19 cellular contexts compared by ENCODE assay signal in the genomic region with DNA sequence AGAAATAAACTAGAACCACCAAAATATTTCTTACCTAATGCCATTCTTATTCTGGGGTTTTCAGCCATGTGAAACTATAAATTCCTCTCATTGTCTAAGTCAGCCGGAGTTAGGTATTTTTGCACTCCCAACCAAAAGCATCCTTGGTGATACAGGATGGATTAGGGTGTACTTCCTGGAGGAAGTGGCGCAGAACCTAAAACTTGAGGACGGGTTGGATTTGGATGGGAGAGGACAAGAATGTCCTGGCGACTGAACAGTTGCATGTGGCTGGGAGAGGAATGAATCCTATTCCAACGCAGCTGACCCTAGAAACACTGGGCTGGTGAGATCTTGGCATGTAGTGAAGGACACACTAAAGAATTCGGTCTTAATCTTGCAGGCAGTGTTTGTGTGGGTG. TPM values are rescaled to one million over a fixed set of nuclear protein-coding genes. Genes with fewer than 3 reads are reported as not detected.
A peak's percentile ranks its signal among the peaks of the same experiment; 100 is the strongest.
DNase-seq lines count a peak whose midpoint lies in the region; ATAC-seq and TF ChIP-seq lines count a peak whose summit lies in the region.
"Had no signal": no experiment of that assay in that cellular context is flagged by ENCODE, and none has a peak within 500 bp of the region (broad histone marks: within the 10 kb centered on the region; RNA-seq: fewer than 3 reads in every experiment).

No MANE protein-coding gene starts in this region.

- H3K4me1 ChIP-seq in heart left ventricle (peaks cover 0 to 52% (median 28%) of the 10 kb centered on the region in 12 donors), gastroesophageal sphincter (peaks cover 0 to 52% (median 2%) of the 10 kb centered on the region in 3 donors), gastrocnemius medialis (peaks cover 26 to 47% of the 10 kb centered on the region in 2 donors), vagina (peaks cover 8% of the 10 kb centered on the region)
- no peaks in the 10 kb centered on the region for H3K4me1 ChIP-seq in effector memory CD4-positive, alpha-beta T cell (ENCODE audit: control insufficient read depth, insufficient read depth, low read length, poor library complexity, severe bottlenecking)
- H3K4me1 ChIP-seq: HAP-1 had no signal

- in situ Hi-C loops in gastrocnemius medialis (cut with MboI; ENCODE audit: low sequenced_read_pairs in 4 of 4): loop anchor here in 3 of 4 donors (10.0 to 25.0 kb wide), 4 partner anchors 63 to 570 kb away; a partner anchor contains a TSS

- H3K27ac ChIP-seq in heart left ventricle: peak overlapping the region in 9 of 12 donors; percentile 7 to 92 (median 72)
- peak overlapping the region; percentile 6 to 78 (median 74) for H3K27ac ChIP-seq in gastroesophageal sphincter
- peak overlapping the region; percentile 73 to 82 (median 80) for H3K27ac ChIP-seq in gastrocnemius medialis
- peak overlapping the region; percentile 62 for H3K27ac ChIP-seq in vagina
- no peak overlapping the region for H3K27ac ChIP-seq in effector memory CD4-positive, alpha-beta T cell (ENCODE audit: insufficient read depth, low read length, poor library complexity, severe bottlenecking)

- H3K4me3 ChIP-seq in heart left ventricle (no peak overlapping the region), gastroesophageal sphincter (no peak overlapping the region), gastrocnemius medialis (no peak overlapping the region), vagina (no peak overlapping the region)
- H3K4me3 ChIP-seq in effector memory CD4-positive, alpha-beta T cell (ENCODE audit: insufficient read depth, low read depth, low read length, poor library complexity, severe bottlenecking): no peak overlapping the region
- H3K4me3 ChIP-seq: HAP-1, upper lobe of left lung had no signal

- H3K36me3 ChIP-seq in heart left ventricle (no peaks in the 10 kb centered on the region), gastroesophageal sphincter (no peaks in the 10 kb centered on the region), gastrocnemius medialis (no peaks in the 10 kb centered on the region), vagina (no peaks in the 10 kb centered on the region)
- H3K36me3 ChIP-seq in effector memory CD4-positive, alpha-beta T cell (ENCODE audit: control insufficient read depth, insufficient read depth, low read length): no peaks in the 10 kb centered on the region
- H3K36me3 ChIP-seq: HAP-1, upper lobe of left lung had no signal

- intact Hi-C loops in heart left ventricle (cut with DNase I): loop anchor here in 3 of 10 donors (2.0 to 5.0 kb wide), 3 partner anchors 60 to 65 kb away; a partner anchor contains a TSS
- intact Hi-C loops in Right ventricle myocardium inferior (cut with DNase I): no loop called here
- intact Hi-C loops in gastrocnemius medialis (cut with DNase I; ENCODE audit: low total_unique reads): loop anchor here (2.0 kb wide), 1 partner anchor 63 kb away; a partner anchor contains a TSS
- intact Hi-C loops in vagina (cut with DNase I): loop anchor here (5.0 kb wide), 2 partner anchors 65 to 275 kb away; a partner anchor contains a TSS

- H3K27me3 ChIP-seq in heart left ventricle (no peaks in the 10 kb centered on the region), gastroesophageal sphincter (no peaks in the 10 kb centered on the region), gastrocnemius medialis (no peaks in the 10 kb centered on the region), vagina (no peaks in the 10 kb centered on the region)
- H3K27me3 ChIP-seq in effector memory CD4-positive, alpha-beta T cell (replicated peaks; ENCODE audit: control insufficient read depth, insufficient read depth, low read length, poor library complexity, severe bottlenecking): no peaks in the 10 kb centered on the region
- H3K27me3 ChIP-seq: upper lobe of left lung had no signal

- 74 to 86% (median 77%) methylated on average over 6 of the region's 6 CpGs for WGBS in heart left ventricle, 4 donors
- WGBS in gastroesophageal sphincter (ENCODE audit: low coverage in 1 of 2), 2 donors: 69% methylated on average over 6 of the region's 6 CpGs

- no peaks in the 10 kb centered on the region for H3K9me3 ChIP-seq in heart left ventricle
- H3K9me3 ChIP-seq in gastroesophageal sphincter: no peaks in the 10 kb centered on the region
- no peaks in the 10 kb centered on the region for H3K9me3 ChIP-seq in gastrocnemius medialis
- H3K9me3 ChIP-seq in vagina: no peaks in the 10 kb centered on the region
- H3K9me3 ChIP-seq in effector memory CD4-positive, alpha-beta T cell (ENCODE audit: control insufficient read depth, low read length): no peaks in the 10 kb centered on the region
- H3K9me3 ChIP-seq: HAP-1, upper lobe of left lung had no signal

- DNase-seq in heart left ventricle (no peak), Right ventricle myocardium inferior (ENCODE audit: missing footprints) (no peak), gastrocnemius medialis (no peak), vagina (ENCODE audit: extremely low spot score in 2 of 2) (no peak), HuH-7.5 (ENCODE audit: low spot score) (no peak)
- no peak for DNase-seq in effector memory CD4-positive, alpha-beta T cell
- DNase-seq: activated naive CD4-positive, alpha-beta T cell; activated T-cell treated with anti-CD3 and anti-CD28 coated beads, Interleukin-2, amount 50 U/mL, for 24 hours; effector memory CD8-positive, alpha-beta T cell; NCI-H1105 treated with DMSO at 0.1 percent for 48 hours; NCI-H2107; NCI-H510A; retina; upper lobe of left lung had no signal

- no peak for TF ChIP-seq EP300 in gastroesophageal sphincter (IDR thresholded peaks at IDR 0.05)

- no peak for ATAC-seq in heart left ventricle
- no peak for ATAC-seq in Right ventricle myocardium inferior
- ATAC-seq in gastroesophageal sphincter: no peak
- no peak for ATAC-seq in gastrocnemius medialis
- ATAC-seq in HG03108 (IDR thresholded peaks at IDR 0.05; ENCODE audit: unreplicated experiment): no peak
- ATAC-seq: effector memory CD8-positive, alpha-beta T cell; left ventricle myocardium superior; stimulated activated effector memory CD8-positive, alpha-beta T cell treated with anti-CD3 and anti-CD28 coated beads, Interleukin-12 subunit alpha, Interleukin-12 subunit beta, amount 100 ng/mL, for 72 hours had no signal

- no peak for TF ChIP-seq POLR2A in heart left ventricle (IDR thresholded peaks at IDR 0.05)
- no peak for TF ChIP-seq POLR2A in gastroesophageal sphincter (IDR thresholded peaks at IDR 0.05)
- no peak for TF ChIP-seq POLR2A in gastrocnemius medialis (IDR thresholded peaks at IDR 0.05)
- no peak for TF ChIP-seq POLR2A in vagina (IDR thresholded peaks at IDR 0.05)

- TF ChIP-seq CTCF in heart left ventricle (IDR thresholded peaks at IDR 0.05) (no peak), gastroesophageal sphincter (IDR thresholded peaks at IDR 0.05) (no peak), gastrocnemius medialis (IDR thresholded peaks at IDR 0.05 in 4 of 5, conservative IDR thresholded peaks at IDR 0.05 in 1 of 5) (no peak), vagina (IDR thresholded peaks at IDR 0.05) (no peak)

RNA-seq across cellular contexts. Expression of a gene that starts 58.5 kb away (rescaled TPM):
- total RNA-seq in heart left ventricle: 10 to 100 TPM; 12.6 to 20.4 (median 15.8) TPM
- 10 to 100 TPM in 1 of 2 donors, 1 to 10 TPM in 1; 8.7 to 14.6 TPM for polyA plus RNA-seq in heart left ventricle
- 12.5 TPM for total RNA-seq in Right ventricle myocardium inferior
- total RNA-seq in gastroesophageal sphincter: 10 to 100 TPM; 15.6 to 20.1 (median 19.6) TPM
- 10 to 100 TPM; 29.4 to 46.1 (median 36.2) TPM for total RNA-seq in gastrocnemius medialis
- 9.1 TPM for total RNA-seq in vagina
